In genomic region chr6:44147256-44147655, GRCh38 we compare ENCODE assay signal across 11 cellular contexts. TPM values are rescaled to one million over a fixed set of nuclear protein-coding genes. Genes with fewer than 3 reads are reported as not detected.
"Had no signal": no experiment of that assay in that cellular context is flagged by ENCODE, and none has a peak within 500 bp of the region (broad histone marks: within the 10 kb centered on the region; RNA-seq: fewer than 3 reads in every experiment).

No MANE protein-coding gene starts in this region.

- H3K27ac ChIP-seq: GM23248, HL-60 had no signal

- H3K4me3 Mint-ChIP-seq: HFFc6 had no signal

- H3K9me3 ChIP-seq: HAP-1 had no signal

- DNase-seq: GM23248, GOT3, H7, HFFc6 had no signal

- ATAC-seq: HCT116, HepG2 had no signal

- H3K4me3 ChIP-seq: GM23248, HAP-1 had no signal

- H3K27ac Mint-ChIP-seq: HFFc6, IgD-negative memory B cell had no signal

- H3K27me3 Mint-ChIP-seq: IgD-negative memory B cell had no signal

- H3K4me1 ChIP-seq: HAP-1 had no signal

RNA-seq across cellular contexts. Expression of gene CAPN11, which starts 11.4 kb away (rescaled TPM):
- total RNA-seq: GM23248, H4, HFFc6, HT1080 had no signal
- polyA plus RNA-seq: GM23248, IgD-negative memory B cell had no signal
